ENCODE assay signal across 9 cellular contexts in genomic region chr6:169723991-169724553, GRCh38. TPM values are rescaled to one million over a fixed set of nuclear protein-coding genes. Genes with fewer than 3 reads are reported as not detected.
A peak's percentile ranks its signal among the peaks of the same experiment; 100 is the strongest.
DNase-seq lines count a peak whose midpoint lies in the region; ATAC-seq and FAIRE-seq lines count a peak whose summit lies in the region.
"Had no signal": no experiment of that assay in that cellular context is flagged by ENCODE, and none has a peak within 500 bp of the region (broad histone marks: within the 10 kb centered on the region; RNA-seq: fewer than 3 reads in every experiment).

Gene PHF10, minus strand, starts transcription at chr6:169724500. Its CDS starts 569 bp downstream, at chr6:169723931.

- peak; percentile 33 for DNase-seq in G401 (ENCODE audit: low spot score)
- no peak for DNase-seq in Jurkat, Clone E6-1 (ENCODE audit: low read depth, low spot score)
- DNase-seq in activated CD4-positive, alpha-beta T cell treated with anti-CD3 and anti-CD28 coated beads for 36 hours = peak; percentile 59
- peak; percentile 23 for DNase-seq in effector CD8-positive, alpha-beta T cell (lab: John Stamatoyannopoulos, UW)
- peak; percentile 38 to 55 for DNase-seq in memory B cell (ENCODE audit: low spot score in 2 of 2)
- DNase-seq in stimulated activated CD8-positive, alpha-beta memory T cell treated with anti-CD3 and anti-CD28 coated beads, Interleukin-7, amount 100 ng/mL, for 24 hours (ENCODE audit: low read depth) = peak; percentile 13
- no peak for DNase-seq in RCC 7860 (ENCODE audit: low spot score)

- H3K27me3 Mint-ChIP-seq in activated CD4-positive, alpha-beta T cell treated with anti-CD3 and anti-CD28 coated beads for 36 hours = no peaks in the 10 kb centered on the region
- H3K27me3 Mint-ChIP-seq in memory B cell = no peaks in the 10 kb centered on the region

- peaks cover 40% of the 10 kb centered on the region for H3K4me1 Mint-ChIP-seq in activated CD4-positive, alpha-beta T cell treated with anti-CD3 and anti-CD28 coated beads for 36 hours
- H3K4me1 Mint-ChIP-seq in memory B cell = peaks cover 10% of the 10 kb centered on the region

- H3K4me3 ChIP-seq in Jurkat, Clone E6-1 (ENCODE audit: low read length) = peak within 1 kb of the TSS; percentile 60

- H3K9me3 Mint-ChIP-seq in activated CD4-positive, alpha-beta T cell treated with anti-CD3 and anti-CD28 coated beads for 36 hours (ENCODE audit: low read depth) = no peaks in the 10 kb centered on the region
- no peaks in the 10 kb centered on the region for H3K9me3 Mint-ChIP-seq in memory B cell

- no peak for FAIRE-seq in RCC 7860 (lab: Jason Lieb, UNC)
- FAIRE-seq: colon had no signal

- in situ Hi-C loops in G401 (cut with HindIII; ENCODE audit: low sequenced_read_pairs) = no loop called here

- POLR2A ChIA-PET in activated CD4-positive, alpha-beta T cell treated with anti-CD3 and anti-CD28 coated beads for 36 hours (lab: Charles Lee) = interaction anchor here (0.9 to 1.2 kb wide), 3 partner anchors 19 to 28 kb away, joined by 3 to 4 read pairs (median 3); no protein-coding TSS in a partner anchor

- intact Hi-C loops in activated CD4-positive, alpha-beta T cell treated with anti-CD3 and anti-CD28 coated beads for 36 hours (cut with DNase I, micrococcal nuclease) = loop anchor here (1.0 to 10.0 kb wide), 5 partner anchors 22 to 1899 kb away; partner anchors contain the start of genes DYNLT2 (in 2 of the 2), ERMARD (in 2 of the 2), AFDN (in 1 of the 2) and C6orf120 (in 1 of the 2)

- ATAC-seq in GM21576 (IDR thresholded peaks at IDR 0.05; ENCODE audit: unreplicated experiment) = peak; percentile 38
- peak; percentile 45 for ATAC-seq in activated CD4-positive, alpha-beta T cell treated with anti-CD3 and anti-CD28 coated beads for 36 hours
- peak; percentile 51 for ATAC-seq in memory B cell (ENCODE audit: low read depth)

- CTCF ChIA-PET in activated CD4-positive, alpha-beta T cell treated with anti-CD3 and anti-CD28 coated beads for 36 hours (lab: Charles Lee) = interaction anchor here (0.9 kb wide), 1 partner anchor 16 kb away, joined by 3 read pairs; no protein-coding TSS in a partner anchor

- peak within 1 kb of the TSS; percentile 88 for H3K4me3 Mint-ChIP-seq in activated CD4-positive, alpha-beta T cell treated with anti-CD3 and anti-CD28 coated beads for 36 hours
- H3K4me3 Mint-ChIP-seq in memory B cell = peak within 1 kb of the TSS; percentile 99

- H3K36me3 Mint-ChIP-seq in activated CD4-positive, alpha-beta T cell treated with anti-CD3 and anti-CD28 coated beads for 36 hours (ENCODE audit: low read depth) = peaks cover 22% of the 10 kb centered on the region
- no peaks in the 10 kb centered on the region for H3K36me3 Mint-ChIP-seq in memory B cell

- peak within 1 kb of the TSS; percentile 99 for H3K27ac Mint-ChIP-seq in activated CD4-positive, alpha-beta T cell treated with anti-CD3 and anti-CD28 coated beads for 36 hours
- peak within 1 kb of the TSS; percentile 94 for H3K27ac Mint-ChIP-seq in memory B cell

RNA-seq across cellular contexts. Expression of gene PHF10, which starts in this region (rescaled TPM):
- total RNA-seq in G401 (2014; rRNA removed; shearing (Covaris generic)) = 43.2 and 47.4 TPM in 2 replicates
- 69.0 TPM for polyA plus RNA-seq in Jurkat, Clone E6-1 (2012; ENCODE audit: insufficient read depth, insufficient read length)
- 10 to 100 TPM; 85.4 to 89.0 TPM for total RNA-seq in activated CD4-positive, alpha-beta T cell treated with anti-CD3 and anti-CD28 coated beads for 36 hours

Comparison
In these comparisons a context has a peak if more than half of its experiments do, and no peak if none do; other contexts are left out.
1. DNase-seq: peak in G401 (single experiment), activated CD4-positive, alpha-beta T cell treated with anti-CD3 and anti-CD28 coated beads for 36 hours (single experiment), effector CD8-positive, alpha-beta T cell (single experiment), memory B cell (2 of 2) and stimulated activated CD8-positive, alpha-beta memory T cell treated with anti-CD3 and anti-CD28 coated beads, Interleukin-7, amount 100 ng/mL, for 24 hours (single experiment); none in Jurkat, Clone E6-1 (single experiment) and RCC 7860 (single experiment).
2. Peak in every context shown above with its lines, with median percentiles within 50 percentile points of each other: ATAC-seq.